ENCODE assay signal across 2 cellular contexts in the genomic region with DNA sequence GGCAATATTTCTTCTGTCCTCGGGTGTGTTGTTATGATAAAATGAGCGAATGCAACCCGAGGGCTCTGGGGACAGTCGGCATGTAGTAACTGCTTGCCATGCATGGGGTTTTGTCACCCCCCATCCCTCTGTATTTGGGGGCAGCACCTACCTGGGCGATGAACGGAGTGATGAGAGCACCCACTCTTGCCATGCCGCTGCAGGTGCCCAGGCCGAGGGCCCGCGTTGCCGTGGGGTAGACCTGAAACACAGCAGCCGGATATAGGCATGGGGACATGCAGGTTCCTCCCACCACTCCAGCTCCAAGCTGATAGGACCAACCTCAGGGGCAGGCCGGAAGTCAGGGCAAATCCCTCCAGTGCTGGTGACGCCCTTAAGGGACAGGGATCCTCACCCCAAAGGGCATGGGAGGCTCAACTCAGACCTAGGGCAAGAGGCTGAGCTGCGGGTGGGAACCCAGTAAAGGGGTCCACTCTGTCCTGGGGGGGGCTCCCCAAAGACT.
TF ChIP-seq lines count a peak whose summit lies in the region.

No MANE protein-coding gene starts in this region.

TF ChIP-seq in HepG2, 621 proteins besides CTCF, POLR2A, EP300 and RAD21:
- TF ChIP-seq ZNF281 (CRISPR knock-in tag; IDR thresholded peaks at IDR 0.05; ENCODE audit: borderline replicate concordance) (no peak), SNRNP70 (IDR thresholded peaks at IDR 0.05; ENCODE audit: low read depth, low read length) (no peak), ZNF251 (CRISPR knock-in tag; IDR thresholded peaks at IDR 0.05) (no peak), GABPA (IDR thresholded peaks at IDR 0.05; ENCODE audit: low read depth, low read length) (no peak), GABPA (CRISPR knock-in tag; IDR thresholded peaks at IDR 0.05; ENCODE audit: low read depth) (peak; percentile 48; the same call in 1 of the 2 replicates)

TF ChIP-seq in WTC11, 78 proteins besides CTCF, POLR2A, EP300 and RAD21:
- TF ChIP-seq, protein P1, sequence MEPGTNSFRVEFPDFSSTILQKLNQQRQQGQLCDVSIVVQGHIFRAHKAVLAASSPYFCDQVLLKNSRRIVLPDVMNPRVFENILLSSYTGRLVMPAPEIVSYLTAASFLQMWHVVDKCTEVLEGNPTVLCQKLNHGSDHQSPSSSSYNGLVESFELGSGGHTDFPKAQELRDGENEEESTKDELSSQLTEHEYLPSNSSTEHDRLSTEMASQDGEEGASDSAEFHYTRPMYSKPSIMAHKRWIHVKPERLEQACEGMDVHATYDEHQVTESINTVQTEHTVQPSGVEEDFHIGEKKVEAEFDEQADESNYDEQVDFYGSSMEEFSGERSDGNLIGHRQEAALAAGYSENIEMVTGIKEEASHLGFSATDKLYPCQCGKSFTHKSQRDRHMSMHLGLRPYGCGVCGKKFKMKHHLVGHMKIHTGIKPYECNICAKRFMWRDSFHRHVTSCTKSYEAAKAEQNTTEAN (CRISPR knock-in tag; IDR thresholded peaks at IDR 0.05) = no peak
- TF ChIP-seq TP53 (CRISPR knock-in tag; IDR thresholded peaks at IDR 0.05) = no peak
- TF ChIP-seq FOXJ3 (CRISPR knock-in tag; IDR thresholded peaks at IDR 0.05; ENCODE audit: borderline replicate concordance) = no peak
- no peak for TF ChIP-seq SMAD4 (CRISPR knock-in tag; IDR thresholded peaks at IDR 0.05)
- no peak for TF ChIP-seq ZNF121 (CRISPR knock-in tag; IDR thresholded peaks at IDR 0.05)
- no peak for TF ChIP-seq ZNF423 (CRISPR knock-in tag; IDR thresholded peaks at IDR 0.05)
- TF ChIP-seq, protein P2, sequence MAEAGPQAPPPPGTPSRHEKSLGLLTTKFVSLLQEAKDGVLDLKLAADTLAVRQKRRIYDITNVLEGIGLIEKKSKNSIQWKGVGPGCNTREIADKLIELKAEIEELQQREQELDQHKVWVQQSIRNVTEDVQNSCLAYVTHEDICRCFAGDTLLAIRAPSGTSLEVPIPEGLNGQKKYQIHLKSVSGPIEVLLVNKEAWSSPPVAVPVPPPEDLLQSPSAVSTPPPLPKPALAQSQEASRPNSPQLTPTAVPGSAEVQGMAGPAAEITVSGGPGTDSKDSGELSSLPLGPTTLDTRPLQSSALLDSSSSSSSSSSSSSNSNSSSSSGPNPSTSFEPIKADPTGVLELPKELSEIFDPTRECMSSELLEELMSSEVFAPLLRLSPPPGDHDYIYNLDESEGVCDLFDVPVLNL (CRISPR knock-in tag; IDR thresholded peaks at IDR 0.05; ENCODE audit: borderline replicate concordance, low read depth) = no peak
- no peak for TF ChIP-seq RELA (CRISPR knock-in tag; IDR thresholded peaks at IDR 0.05; ENCODE audit: borderline replicate concordance)
- TF ChIP-seq JAZF1 (CRISPR knock-in tag; IDR thresholded peaks at IDR 0.05) = no peak
- no peak for TF ChIP-seq KAT7 (CRISPR knock-in tag; IDR thresholded peaks at IDR 0.05; ENCODE audit: borderline replicate concordance)
- TF ChIP-seq ESRRA (CRISPR knock-in tag; IDR thresholded peaks at IDR 0.05; ENCODE audit: borderline replicate concordance) = no peak
- no peak for TF ChIP-seq NFE2L1 (CRISPR knock-in tag; IDR thresholded peaks at IDR 0.05)
- no peak for TF ChIP-seq CREM (CRISPR knock-in tag; IDR thresholded peaks at IDR 0.05)
- TF ChIP-seq ZNF263 (CRISPR knock-in tag; IDR thresholded peaks at IDR 0.05; ENCODE audit: low read depth) = no peak
- no peak for TF ChIP-seq NR1H2 (CRISPR knock-in tag; IDR thresholded peaks at IDR 0.05)
- TF ChIP-seq IRF2 (CRISPR knock-in tag; IDR thresholded peaks at IDR 0.05; ENCODE audit: borderline replicate concordance, low read depth) = no peak
- TF ChIP-seq, protein P3, sequence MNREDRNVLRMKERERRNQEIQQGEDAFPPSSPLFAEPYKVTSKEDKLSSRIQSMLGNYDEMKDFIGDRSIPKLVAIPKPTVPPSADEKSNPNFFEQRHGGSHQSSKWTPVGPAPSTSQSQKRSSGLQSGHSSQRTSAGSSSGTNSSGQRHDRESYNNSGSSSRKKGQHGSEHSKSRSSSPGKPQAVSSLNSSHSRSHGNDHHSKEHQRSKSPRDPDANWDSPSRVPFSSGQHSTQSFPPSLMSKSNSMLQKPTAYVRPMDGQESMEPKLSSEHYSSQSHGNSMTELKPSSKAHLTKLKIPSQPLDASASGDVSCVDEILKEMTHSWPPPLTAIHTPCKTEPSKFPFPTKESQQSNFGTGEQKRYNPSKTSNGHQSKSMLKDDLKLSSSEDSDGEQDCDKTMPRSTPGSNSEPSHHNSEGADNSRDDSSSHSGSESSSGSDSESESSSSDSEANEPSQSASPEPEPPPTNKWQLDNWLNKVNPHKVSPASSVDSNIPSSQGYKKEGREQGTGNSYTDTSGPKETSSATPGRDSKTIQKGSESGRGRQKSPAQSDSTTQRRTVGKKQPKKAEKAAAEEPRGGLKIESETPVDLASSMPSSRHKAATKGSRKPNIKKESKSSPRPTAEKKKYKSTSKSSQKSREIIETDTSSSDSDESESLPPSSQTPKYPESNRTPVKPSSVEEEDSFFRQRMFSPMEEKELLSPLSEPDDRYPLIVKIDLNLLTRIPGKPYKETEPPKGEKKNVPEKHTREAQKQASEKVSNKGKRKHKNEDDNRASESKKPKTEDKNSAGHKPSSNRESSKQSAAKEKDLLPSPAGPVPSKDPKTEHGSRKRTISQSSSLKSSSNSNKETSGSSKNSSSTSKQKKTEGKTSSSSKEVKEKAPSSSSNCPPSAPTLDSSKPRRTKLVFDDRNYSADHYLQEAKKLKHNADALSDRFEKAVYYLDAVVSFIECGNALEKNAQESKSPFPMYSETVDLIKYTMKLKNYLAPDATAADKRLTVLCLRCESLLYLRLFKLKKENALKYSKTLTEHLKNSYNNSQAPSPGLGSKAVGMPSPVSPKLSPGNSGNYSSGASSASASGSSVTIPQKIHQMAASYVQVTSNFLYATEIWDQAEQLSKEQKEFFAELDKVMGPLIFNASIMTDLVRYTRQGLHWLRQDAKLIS (CRISPR knock-in tag; IDR thresholded peaks at IDR 0.05; ENCODE audit: borderline replicate concordance) = no peak
- no peak for TF ChIP-seq ZNF281 (CRISPR knock-in tag; IDR thresholded peaks at IDR 0.05)
- no peak for TF ChIP-seq TCF7 (CRISPR knock-in tag; IDR thresholded peaks at IDR 0.05; ENCODE audit: low read depth)
